ENCODE assay signal across 23 cellular contexts in genomic region chr12:21678959-21679358, GRCh38. TPM values are rescaled to one million over a fixed set of nuclear protein-coding genes. Genes with fewer than 3 reads are reported as not detected.
DNase-seq lines count a peak whose midpoint lies in the region; ATAC-seq, FAIRE-seq and TF ChIP-seq lines count a peak whose summit lies in the region.
"Had no signal": no experiment of that assay in that cellular context is flagged by ENCODE, and none has a peak within 500 bp of the region (broad histone marks: within the 10 kb centered on the region; RNA-seq: fewer than 3 reads in every experiment).

No MANE protein-coding gene starts in this region.

- FAIRE-seq in D721Med (lab: Jason Lieb, UNC): peak; percentile 77
- FAIRE-seq in K562 (lab: Jason Lieb, UNC): peak; percentile 57
- FAIRE-seq: GM18507 had no signal

- H4K20me1 ChIP-seq in K562 (replicated peaks; ENCODE audit: control insufficient read depth, insufficient read depth, low read length): no peaks in the 10 kb centered on the region

- H3K27me3 Mint-ChIP-seq in activated CD4-positive, alpha-beta T cell treated with anti-CD3 and anti-CD28 coated beads, Interleukin-2, amount 10 ng/mL, durations not matched to agents 24 days and 14 days: peaks cover 4% of the 10 kb centered on the region
- no peaks in the 10 kb centered on the region for H3K27me3 Mint-ChIP-seq in T-helper 17 cell

- no peaks in the 10 kb centered on the region for H3K27me3 ChIP-seq in K562 (ENCODE audit: control insufficient read depth in 2 of 2, insufficient read depth in 2 of 2, low read length in 2 of 2)
- no peaks in the 10 kb centered on the region for H3K27me3 ChIP-seq in uterus
- H3K27me3 ChIP-seq: stomach, upper lobe of left lung had no signal

- peak; percentile 33; the same call in 1 of the 2 replicates for TF ChIP-seq EP300 in K562 (IDR thresholded peaks at IDR 0.05; ENCODE audit: low read length)

- H3K27ac ChIP-seq in K562 (ENCODE audit: extremely low read depth, low read depth, low read length): peak overlapping the region; percentile 38; the same call in 1 of the 3 replicates
- H3K27ac ChIP-seq in substantia nigra (ENCODE audit: low read depth, low read length, poor library complexity, severe bottlenecking): no peak overlapping the region
- H3K27ac ChIP-seq in uterus: no peak overlapping the region
- H3K27ac ChIP-seq: stomach, upper lobe of left lung had no signal

- no TSS peak for BruUV-seq in K562 (replicated peaks; lab: Mats Ljungman, UMichigan)

- TF ChIP-seq POLR2A in K562 (conservative IDR thresholded peaks at IDR 0.05): no peak
- TF ChIP-seq POLR2A in uterus (IDR thresholded peaks at IDR 0.05): no peak

- CTCF ChIA-PET in K562 (lab: Yijun Ruan, JAX; ENCODE audit: low intra/inter-chr PET ratio): no interaction called here

- no peak for DNase-seq in activated CD4-positive, alpha-beta T cell treated with anti-CD3 and anti-CD28 coated beads, Interleukin-2, amount 10 ng/mL, durations not matched to agents 24 days and 14 days
- no peak for DNase-seq in activated CD4-positive, alpha-beta T cell treated with anti-CD3 and anti-CD28 coated beads, Interleukin-2, amount 50 U/mL, for 4 hours
- no peak for DNase-seq in D721Med (ENCODE audit: insufficient read length, low spot score)
- DNase-seq in T-helper 17 cell: no peak
- no peak for DNase-seq in K562 (ENCODE audit: extremely low read depth in 1 of 4, low spot score in 3 of 4)
- no peak for DNase-seq in substantia nigra (lab: John Stamatoyannopoulos, UW)
- DNase-seq in uterus: no peak
- DNase-seq: activated gamma-delta T cell; Calu3; effector memory CD8-positive, alpha-beta T cell; EL; kidney glomerular epithelial cell; NCI-H1417 treated with DMSO at 0.1 percent for 48 hours; NCI-H526; occipital lobe; stimulated activated CD4-positive, alpha-beta T cell treated with anti-CD3 and anti-CD28 coated beads, Interleukin-2, amount 100 ng/mL, for 48 hours; stomach; upper lobe of left lung had no signal

- ATAC-seq in T-helper 17 cell (no peak), K562 (0 out of 3 replicates have a peak, but pooled peaks have one; percentile 24), HG03520 (IDR thresholded peaks at IDR 0.05; ENCODE audit: unreplicated experiment) (no peak)
- ATAC-seq: effector memory CD8-positive, alpha-beta T cell; Right ventricle myocardium inferior had no signal

- TF ChIP-seq RAD21 in K562 (CRISPR knock-in tag; conservative IDR thresholded peaks at IDR 0.05 in 1 of 2, IDR thresholded peaks at IDR 0.05 in 1 of 2): no peak

- intact Hi-C loops in activated CD4-positive, alpha-beta T cell treated with anti-CD3 and anti-CD28 coated beads, Interleukin-2, amount 10 ng/mL, durations not matched to agents 24 days and 14 days (cut with micrococcal nuclease): loop anchor here (2.0 to 5.0 kb wide), 3 partner anchors 64 to 367 kb away; partner anchors contain the start of genes GOLT1B and RECQL
- intact Hi-C loops in K562 (cut with micrococcal nuclease): loop anchor here (5.0 kb wide), 1 partner anchor 177 kb away; the partner anchor contains the start of genes GOLT1B and RECQL
- intact Hi-C loops in uterus (cut with DNase I; ENCODE audit: low total_unique reads): no loop called here

- peak overlapping the region; percentile 21 for H3K27ac Mint-ChIP-seq in activated CD4-positive, alpha-beta T cell treated with anti-CD3 and anti-CD28 coated beads, Interleukin-2, amount 10 ng/mL, durations not matched to agents 24 days and 14 days
- peak overlapping the region; percentile 93 for H3K27ac Mint-ChIP-seq in T-helper 17 cell
- H3K27ac Mint-ChIP-seq: B cell; effector memory CD8-positive, alpha-beta T cell had no signal

- H3K4me3 Mint-ChIP-seq in activated CD4-positive, alpha-beta T cell treated with anti-CD3 and anti-CD28 coated beads, Interleukin-2, amount 10 ng/mL, durations not matched to agents 24 days and 14 days: no peak overlapping the region
- H3K4me3 Mint-ChIP-seq in T-helper 17 cell: peak overlapping the region; percentile 72
- H3K4me3 Mint-ChIP-seq: B cell; effector memory CD8-positive, alpha-beta T cell had no signal

- WGBS in K562 (ENCODE audit: insufficient coverage, low coverage, missing lambda C conversion rate): 14% methylated on average over 1 of the region's 1 CpG

- H3K9me1 ChIP-seq in K562 (ENCODE audit: control insufficient read depth, insufficient read depth, low read length): no peaks in the 10 kb centered on the region

- in situ Hi-C loops in K562 (cut with MboI): no loop called here

- peak overlapping the region; percentile 52 for H2AFZ ChIP-seq in K562 (ENCODE audit: low read depth, low read length)

- no peaks in the 10 kb centered on the region for H3K9me3 ChIP-seq in T-helper 17 cell (ENCODE audit: control insufficient read depth, low read length, poor library complexity, severe bottlenecking)
- no peaks in the 10 kb centered on the region for H3K9me3 ChIP-seq in K562 (replicated peaks; ENCODE audit: control insufficient read depth, insufficient read depth, low read depth, low read length)
- no peaks in the 10 kb centered on the region for H3K9me3 ChIP-seq in uterus
- H3K9me3 ChIP-seq: stomach, upper lobe of left lung had no signal

- TF ChIP-seq CTCF in D721Med (IDR thresholded peaks at IDR 0.05; ENCODE audit: insufficient read depth, missing control alignments) (no peak), K562 (IDR thresholded peaks at IDR 0.05 in 2 of 3, conservative IDR thresholded peaks at IDR 0.05 in 1 of 3; ENCODE audit: insufficient read depth in 2 of 3, low read depth in 1 of 3, low read length in 3 of 3) (no peak), uterus (IDR thresholded peaks at IDR 0.05) (no peak)

- H3K4me3 ChIP-seq in K562 (no peak overlapping the region), uterus (no peak overlapping the region)
- H3K4me3 ChIP-seq: smooth muscle cell, stomach, upper lobe of left lung had no signal

- peaks cover 0 to 3% of the 10 kb centered on the region in 2 experiments; a peak in 4 of 5 replicates for H3K4me1 ChIP-seq in K562 (replicated peaks in 1 of 2; ENCODE audit: control insufficient read depth in 2 of 2, insufficient read depth in 2 of 2, low read length in 2 of 2)
- no peaks in the 10 kb centered on the region for H3K4me1 ChIP-seq in uterus

- H3K36me3 ChIP-seq in K562 (ENCODE audit: control insufficient read depth, insufficient read depth, low read length) (no peaks in the 10 kb centered on the region), uterus (no peaks in the 10 kb centered on the region)
- H3K36me3 ChIP-seq: stomach, upper lobe of left lung had no signal

- peaks cover 32% of the 10 kb centered on the region for H3K4me1 Mint-ChIP-seq in activated CD4-positive, alpha-beta T cell treated with anti-CD3 and anti-CD28 coated beads, Interleukin-2, amount 10 ng/mL, durations not matched to agents 24 days and 14 days
- H3K4me1 Mint-ChIP-seq in T-helper 17 cell: peaks cover 45% of the 10 kb centered on the region
- H3K4me1 Mint-ChIP-seq: B cell had no signal

- no peaks in the 10 kb centered on the region for H3K36me3 Mint-ChIP-seq in activated CD4-positive, alpha-beta T cell treated with anti-CD3 and anti-CD28 coated beads, Interleukin-2, amount 10 ng/mL, durations not matched to agents 24 days and 14 days (ENCODE audit: low read depth)
- H3K36me3 Mint-ChIP-seq in T-helper 17 cell (ENCODE audit: low read depth): no peaks in the 10 kb centered on the region

- POLR2A ChIA-PET in K562 (lab: Yijun Ruan, JAX): no interaction called here

- H3K4me2 ChIP-seq in K562 (ENCODE audit: insufficient read depth, low read length): no peak overlapping the region
- H3K4me2 ChIP-seq: smooth muscle cell had no signal

- H3K9ac ChIP-seq in K562 (ENCODE audit: insufficient read depth in 1 of 2, low read depth in 2 of 2, low read length in 2 of 2): no peak overlapping the region; a peak in 1 of 4 replicates

- no peaks in the 10 kb centered on the region for H3K9me3 Mint-ChIP-seq in activated CD4-positive, alpha-beta T cell treated with anti-CD3 and anti-CD28 coated beads, Interleukin-2, amount 10 ng/mL, durations not matched to agents 24 days and 14 days
- H3K9me3 Mint-ChIP-seq: effector memory CD8-positive, alpha-beta T cell had no signal

- no peaks in the 10 kb centered on the region for H3K79me2 ChIP-seq in K562 (ENCODE audit: control insufficient read depth, insufficient read depth, low read length)

TF ChIP-seq in K562, 482 proteins besides CTCF, POLR2A, EP300 and RAD21 (continues in another document):
- TF ChIP-seq ZNF655 (CRISPR knock-in tag; IDR thresholded peaks at IDR 0.05): no peak
- no peak for TF ChIP-seq HMGN3 (IDR thresholded peaks at IDR 0.05; ENCODE audit: borderline replicate concordance, extremely low read depth, insufficient read length, low read depth, low read length)

RNA-seq across cellular contexts. Expression of gene LDHB, which starts 21.3 kb away (rescaled TPM):
- 1,574 and 1,607 TPM in 2 replicates for total RNA-seq in activated CD4-positive, alpha-beta T cell treated with anti-CD3 and anti-CD28 coated beads, Interleukin-2, amount 10 ng/mL, durations not matched to agents 24 days and 14 days
- total RNA-seq in T-helper 17 cell (100 to 1,000 TPM; 767 to 787 TPM), K562 (2014; rRNA removed) (710 and 743 TPM in 2 replicates), K562 (2014; rRNA removed; fragmentation: Illumina TruSeq; extraction: Trizol) (1,339 and 1,452 TPM in 2 replicates), K562 (2015; rRNA removed; fragmentation: Illumina TruSeq; extraction: Trizol) (871 and 888 TPM in 2 replicates), K562 (2021) (919 and 939 TPM in 2 replicates), uterus (100 to 1,000 TPM; 154 to 558 (median 252) TPM)
- 74.2 and 159 TPM in 2 replicates for total RNA-seq in K562 (2011; cell fraction: chromatin; rRNA removed; ENCODE audit: low replicate concordance)
- 72.0 and 82.6 TPM in 2 replicates for total RNA-seq in K562 (2011; cell fraction: nucleolus; rRNA removed)
- total RNA-seq in K562 (2011; cell fraction: nucleoplasm; rRNA removed): 129 and 165 TPM in 2 replicates
- polyA plus RNA-seq in K562 (2011; rRNA removed) (993 and 1,477 TPM in 2 replicates), K562 (2014; fragmentation: Illumina TruSeq; extraction: Trizol) (968 and 1,051 TPM in 2 replicates), K562 (2014; fragmentation: Nextera tagmentation; extraction: Ambion mirVana) (1,000 to 10,000 TPM; 2,666 to 2,680 TPM), K562 (2014; rRNA removed) (875 and 947 TPM in 2 replicates)
- 303 and 725 TPM in 2 replicates for polyA plus RNA-seq in K562 (2011; cell fraction: cytosol; rRNA removed)
- 114 and 246 TPM in 2 replicates for polyA plus RNA-seq in K562 (2011; cell fraction: nucleus; rRNA removed)
- polyA plus RNA-seq in K562 (2012): 674 and 1,073 TPM in 2 replicates
- polyA minus RNA-seq in K562 (2011; rRNA and poly(A)+ RNA removed): 1,250 and 1,470 TPM in 2 replicates
- polyA minus RNA-seq in K562 (2011; cell fraction: cytosol; rRNA and poly(A)+ RNA removed): 267 and 360 TPM in 2 replicates
- 66.6 and 146 TPM in 2 replicates for polyA minus RNA-seq in K562 (2011; cell fraction: nucleus; rRNA and poly(A)+ RNA removed)
